ENCODE assay signal across 9 cellular contexts in the genomic region with DNA sequence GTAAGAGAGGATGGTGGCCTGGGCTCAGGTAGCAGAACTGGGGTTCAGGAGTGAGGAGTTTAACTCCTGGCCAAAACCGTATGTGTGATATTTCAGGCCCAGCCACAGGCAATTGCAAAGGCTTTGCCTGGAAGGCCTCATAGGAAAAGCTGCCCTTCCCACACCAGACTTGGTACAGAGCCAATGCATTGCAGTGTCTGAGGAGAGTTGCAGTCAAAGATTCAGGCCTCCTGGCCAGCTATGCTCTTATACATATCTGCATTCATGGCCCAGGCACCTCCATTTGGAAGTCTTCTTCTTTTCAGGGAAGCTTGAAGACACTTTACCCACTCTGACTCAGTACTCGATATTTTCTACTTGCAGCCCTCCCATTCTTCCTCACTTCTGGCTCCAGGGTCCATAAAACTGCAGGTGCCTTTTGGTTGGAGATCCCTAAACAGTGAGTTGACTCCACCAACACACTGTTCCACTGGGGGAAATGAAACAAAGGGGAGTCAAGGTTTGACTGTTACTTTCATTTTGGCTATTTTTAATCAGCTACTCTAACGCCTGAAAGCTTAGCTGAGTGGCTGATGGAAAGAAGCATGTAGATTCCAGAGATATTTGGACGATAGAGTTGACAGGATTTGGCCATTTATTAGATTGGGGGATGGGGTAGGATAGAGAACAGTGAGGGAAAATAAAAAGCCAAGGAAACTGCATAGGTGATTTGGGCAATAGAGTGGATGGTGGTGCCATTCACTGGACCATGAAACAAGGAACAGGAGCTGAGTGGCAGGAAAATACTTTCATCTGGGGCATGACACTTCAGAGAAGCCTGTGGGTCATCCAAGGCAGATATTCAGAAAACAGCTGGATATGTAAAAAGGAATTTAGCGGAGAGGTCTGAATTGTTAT. TPM values are rescaled to one million over a fixed set of nuclear protein-coding genes. Genes with fewer than 3 reads are reported as not detected.
DNase-seq lines count a peak whose midpoint lies in the region; ATAC-seq and TF ChIP-seq lines count a peak whose summit lies in the region.
"Had no signal": no experiment of that assay in that cellular context is flagged by ENCODE, and none has a peak within 500 bp of the region (broad histone marks: within the 10 kb centered on the region; RNA-seq: fewer than 3 reads in every experiment).

No MANE protein-coding gene starts in this region.

- intact Hi-C loops in left ventricle myocardium inferior (cut with micrococcal nuclease), result no loop called here

- H3K27me3 ChIP-seq in left ventricle myocardium inferior (ENCODE audit: low read depth), result no peaks in the 10 kb centered on the region

- no peak overlapping the region for H3K4me3 ChIP-seq in left ventricle myocardium inferior

- no peak overlapping the region for H3K27ac ChIP-seq in left ventricle myocardium inferior (replicated peaks)

- TF ChIP-seq CTCF in GM13976 (IDR thresholded peaks at IDR 0.05; ENCODE audit: borderline replicate concordance, control extremely low read depth, extremely low read depth, insufficient read depth, missing control alignments), result no peak
- TF ChIP-seq CTCF in left ventricle myocardium inferior (IDR thresholded peaks at IDR 0.05; ENCODE audit: borderline replicate concordance), result no peak

- H3K27ac Mint-ChIP-seq in immature natural killer cell, result peak overlapping the region in 1 of 6 donors; percentile 11
- H3K27ac Mint-ChIP-seq in activated T-cell treated with anti-CD3 and anti-CD28 coated beads, Interleukin-2, amount 50 U/mL, for 72 hours, result no peak overlapping the region

- no peak overlapping the region for H3K4me3 Mint-ChIP-seq in immature natural killer cell
- no peak overlapping the region for H3K4me3 Mint-ChIP-seq in activated T-cell treated with anti-CD3 and anti-CD28 coated beads, Interleukin-2, amount 50 U/mL, for 72 hours

- DNase-seq in GM13976 (ENCODE audit: low spot score), result peak; percentile 66
- DNase-seq in left ventricle myocardium inferior, result peak; percentile 22
- DNase-seq in COR-L47 (lab: John Stamatoyannopoulos, UW), result no peak
- no peak for DNase-seq in activated CD4-positive, alpha-beta T cell treated with anti-CD3 and anti-CD28 coated beads, Interleukin-2, amount 50 U/mL, for 4 hours
- no peak for DNase-seq in immature natural killer cell
- DNase-seq in activated T-cell treated with anti-CD3 and anti-CD28 coated beads, Interleukin-2, amount 50 U/mL, for 72 hours, result no peak
- DNase-seq: MV-4-11 had no signal

- ATAC-seq in GM21447 (IDR thresholded peaks at IDR 0.05; ENCODE audit: unreplicated experiment) (peak; percentile 92), HG03354 (IDR thresholded peaks at IDR 0.05; ENCODE audit: poor library complexity, severe bottlenecking, unreplicated experiment) (peak; percentile 98)
- ATAC-seq in activated T-cell treated with anti-CD3 and anti-CD28 coated beads, Interleukin-2, amount 50 U/mL, for 72 hours (replicated peaks in 1 of 2), result no peak

- in situ Hi-C loops in GM13976 (cut with MboI; ENCODE audit: low sequenced_read_pairs, unreplicated experiment), result no loop called here

- H3K36me3 ChIP-seq in left ventricle myocardium inferior, result no peaks in the 10 kb centered on the region

- no peaks in the 10 kb centered on the region for H3K4me1 Mint-ChIP-seq in immature natural killer cell
- no peaks in the 10 kb centered on the region for H3K4me1 Mint-ChIP-seq in activated T-cell treated with anti-CD3 and anti-CD28 coated beads, Interleukin-2, amount 50 U/mL, for 72 hours (ENCODE audit: low read depth)

- peaks cover 7% of the 10 kb centered on the region for H3K4me1 ChIP-seq in left ventricle myocardium inferior

- H3K9me3 ChIP-seq in left ventricle myocardium inferior (replicated peaks), result no peaks in the 10 kb centered on the region

- H3K27me3 Mint-ChIP-seq in immature natural killer cell (ENCODE audit: low read depth in 3 of 3), result peaks cover 0 to 2% (median 0%) of the 10 kb centered on the region in 3 donors
- H3K27me3 Mint-ChIP-seq in activated T-cell treated with anti-CD3 and anti-CD28 coated beads, Interleukin-2, amount 50 U/mL, for 72 hours (ENCODE audit: low read depth), result peaks cover 16% of the 10 kb centered on the region

- H3K36me3 Mint-ChIP-seq in immature natural killer cell, result no peaks in the 10 kb centered on the region
- H3K36me3 Mint-ChIP-seq in activated T-cell treated with anti-CD3 and anti-CD28 coated beads, Interleukin-2, amount 50 U/mL, for 72 hours (ENCODE audit: insufficient read depth in 2 of 2), result no peaks in the 10 kb centered on the region

- no peaks in the 10 kb centered on the region for H3K9me3 Mint-ChIP-seq in immature natural killer cell
- no peaks in the 10 kb centered on the region for H3K9me3 Mint-ChIP-seq in activated T-cell treated with anti-CD3 and anti-CD28 coated beads, Interleukin-2, amount 50 U/mL, for 72 hours

RNA-seq across cellular contexts. Expression of a gene that starts 30.6 kb away (rescaled TPM):
- total RNA-seq in left ventricle myocardium inferior, result 27.1 TPM
- not detected for polyA plus RNA-seq in immature natural killer cell
- not detected for total RNA-seq in activated T-cell treated with anti-CD3 and anti-CD28 coated beads, Interleukin-2, amount 50 U/mL, for 72 hours

Comparison
In these comparisons a context has a peak if more than half of its experiments do, and no peak if none do; other contexts are left out.
1. DNase-seq: peak in GM13976 (single experiment) and left ventricle myocardium inferior (single experiment); none in COR-L47 (single experiment), activated CD4-positive, alpha-beta T cell treated with anti-CD3 and anti-CD28 coated beads, Interleukin-2, amount 50 U/mL, for 4 hours (0 of 2), immature natural killer cell (0 of 3) and activated T-cell treated with anti-CD3 and anti-CD28 coated beads, Interleukin-2, amount 50 U/mL, for 72 hours (0 of 2).
2. ATAC-seq: peak in GM21447 (single experiment) and HG03354 (single experiment); none in activated T-cell treated with anti-CD3 and anti-CD28 coated beads, Interleukin-2, amount 50 U/mL, for 72 hours (0 of 2).
3. RNA of a gene that starts 30.6 kb away (total RNA-seq): 27.1 TPM in left ventricle myocardium inferior (single experiment); not detected in activated T-cell treated with anti-CD3 and anti-CD28 coated beads, Interleukin-2, amount 50 U/mL, for 72 hours; every median in the first group is over 10 times any median in the second.